In the genomic region with DNA sequence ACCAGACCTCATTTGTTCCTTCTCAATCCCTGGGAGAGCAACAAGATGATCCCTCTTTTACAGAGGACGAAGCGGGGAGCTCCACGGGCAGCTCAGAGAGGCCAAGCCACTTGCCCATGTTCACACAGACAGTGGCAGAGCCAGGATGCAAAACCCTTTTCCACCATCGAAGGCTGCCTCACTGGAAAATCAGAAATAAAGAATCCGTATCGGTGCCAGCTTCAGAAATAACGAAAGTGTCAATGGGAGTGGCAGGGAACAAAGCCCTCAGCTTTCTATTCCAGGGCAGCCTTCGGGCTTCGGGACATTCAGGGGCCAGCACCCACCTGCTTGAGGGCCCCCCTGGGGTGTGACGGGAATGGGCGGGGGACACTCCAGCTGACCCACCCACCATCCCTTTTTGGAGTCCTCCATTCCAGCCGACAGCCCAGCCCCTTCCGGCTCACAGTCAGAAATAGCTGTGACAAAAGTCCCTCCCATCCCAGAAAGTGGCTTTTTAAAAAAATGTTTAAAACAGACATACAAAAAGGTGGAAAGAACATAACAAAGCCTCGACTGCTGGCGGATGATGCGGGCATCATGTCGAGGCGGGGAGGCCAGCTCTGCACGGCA, we compare ENCODE assay signal across 9 cellular contexts. TPM values are rescaled to one million over a fixed set of nuclear protein-coding genes. Genes with fewer than 3 reads are reported as not detected.
DNase-seq lines count a peak whose midpoint lies in the region; ATAC-seq and TF ChIP-seq lines count a peak whose summit lies in the region.
"Had no signal": no experiment of that assay in that cellular context is flagged by ENCODE, and none has a peak within 500 bp of the region (broad histone marks: within the 10 kb centered on the region; RNA-seq: fewer than 3 reads in every experiment).

No MANE protein-coding gene starts in this region.

- DNase-seq in activated CD4-positive, alpha-beta T cell treated with anti-CD3 and anti-CD28 coated beads, Interleukin-2, amount 10 ng/mL, durations not matched to agents 24 days and 14 days, result peak; percentile 84
- no peak for DNase-seq in activated CD4-positive, alpha-beta T cell treated with anti-CD3 and anti-CD28 coated beads for 1 hour
- DNase-seq in astrocyte of the hippocampus (ENCODE audit: low read depth, low spot score) (peak; percentile 56), lower lobe of right lung (peak; percentile 74), transverse colon (no peak), NCI-H345 treated with DMSO at 0.1 percent for 48 hours (lab: John Stamatoyannopoulos, UW; ENCODE audit: unreplicated experiment) (no peak), NCI-H2196 treated with DMSO at 0.1 percent for 48 hours (lab: John Stamatoyannopoulos, UW; ENCODE audit: unreplicated experiment) (no peak), DMS79 treated with DMSO at 0.1 percent for 48 hours (lab: John Stamatoyannopoulos, UW) (no peak)

- peak; percentile 69 to 70 for ATAC-seq in lower lobe of right lung

- H3K4me1 Mint-ChIP-seq in activated CD4-positive, alpha-beta T cell treated with anti-CD3 and anti-CD28 coated beads, Interleukin-2, amount 10 ng/mL, durations not matched to agents 24 days and 14 days, result peaks cover 86% of the 10 kb centered on the region

- peak overlapping the region; percentile 78 for H3K4me3 Mint-ChIP-seq in activated CD4-positive, alpha-beta T cell treated with anti-CD3 and anti-CD28 coated beads, Interleukin-2, amount 10 ng/mL, durations not matched to agents 24 days and 14 days

- H3K27ac ChIP-seq in lower lobe of right lung (peak overlapping the region; percentile 91), transverse colon (peak overlapping the region; percentile 83 to 91 (median 86))
- H3K27ac ChIP-seq: C4-2B had no signal

- H3K9me3 ChIP-seq in lower lobe of right lung (no peaks in the 10 kb centered on the region), transverse colon (no peaks in the 10 kb centered on the region)

- H3K36me3 ChIP-seq in lower lobe of right lung (no peaks in the 10 kb centered on the region), transverse colon (no peaks in the 10 kb centered on the region)

- no peaks in the 10 kb centered on the region for H3K27me3 Mint-ChIP-seq in activated CD4-positive, alpha-beta T cell treated with anti-CD3 and anti-CD28 coated beads, Interleukin-2, amount 10 ng/mL, durations not matched to agents 24 days and 14 days

- H3K4me1 ChIP-seq in lower lobe of right lung (peaks cover 97% of the 10 kb centered on the region), transverse colon (peaks cover 34 to 85% (median 68%) of the 10 kb centered on the region in 4 donors)

- in situ Hi-C loops in transverse colon (cut with MboI; ENCODE audit: low pct_ligation_motif_present in 1 of 4, low pct_unique_long_range_greater_than_20kb in 1 of 4, low sequenced_read_pairs in 3 of 4), result no loop called here

- 40 to 74% methylated on average over 6 to 19 of the region's 19 CpGs for WGBS in transverse colon (ENCODE audit: low coverage in 1 of 2), 2 donors

- intact Hi-C loops in activated CD4-positive, alpha-beta T cell treated with anti-CD3 and anti-CD28 coated beads, Interleukin-2, amount 10 ng/mL, durations not matched to agents 24 days and 14 days (cut with micrococcal nuclease), result loop anchor here (5.0 kb wide), 1 partner anchor 257 kb away; no protein-coding TSS in a partner anchor
- intact Hi-C loops in lower lobe of right lung (cut with DNase I), result no loop called here
- intact Hi-C loops in transverse colon (cut with DNase I; ENCODE audit: low total_unique reads), result no loop called here

- no peak for TF ChIP-seq CTCF in lower lobe of right lung (IDR thresholded peaks at IDR 0.05)
- TF ChIP-seq CTCF in transverse colon (IDR thresholded peaks at IDR 0.05), result no peak

- H3K4me3 ChIP-seq in lower lobe of right lung (peak overlapping the region; percentile 52), transverse colon (peak overlapping the region in 3 of 4 donors; percentile 5 to 37 (median 25))

- H3K27me3 ChIP-seq in lower lobe of right lung (ENCODE audit: low read depth) (no peaks in the 10 kb centered on the region), transverse colon (no peaks in the 10 kb centered on the region)

- peak overlapping the region; percentile 98 for H3K27ac Mint-ChIP-seq in activated CD4-positive, alpha-beta T cell treated with anti-CD3 and anti-CD28 coated beads, Interleukin-2, amount 10 ng/mL, durations not matched to agents 24 days and 14 days

- no peaks in the 10 kb centered on the region for H3K9me3 Mint-ChIP-seq in activated CD4-positive, alpha-beta T cell treated with anti-CD3 and anti-CD28 coated beads, Interleukin-2, amount 10 ng/mL, durations not matched to agents 24 days and 14 days

- peaks cover 26% of the 10 kb centered on the region for H3K36me3 Mint-ChIP-seq in activated CD4-positive, alpha-beta T cell treated with anti-CD3 and anti-CD28 coated beads, Interleukin-2, amount 10 ng/mL, durations not matched to agents 24 days and 14 days (ENCODE audit: low read depth)

- no peak for TF ChIP-seq POLR2A in transverse colon (IDR thresholded peaks at IDR 0.05)

- no peak for TF ChIP-seq EP300 in transverse colon (IDR thresholded peaks at IDR 0.05; ENCODE audit: low read depth)

RNA-seq across cellular contexts. Expression of a gene that starts 6.0 kb away (rescaled TPM):
- 32.3 and 36.8 TPM in 2 replicates for total RNA-seq in activated CD4-positive, alpha-beta T cell treated with anti-CD3 and anti-CD28 coated beads, Interleukin-2, amount 10 ng/mL, durations not matched to agents 24 days and 14 days
- total RNA-seq in lower lobe of right lung (9.8 TPM), transverse colon (100 to 1,000 TPM in 1 of 4 donors, 10 to 100 TPM in 2, 1 to 10 TPM in 1; 5.0 to 145 (median 13.6) TPM)

RNA-seq across cellular contexts. Expression of a gene that starts 48.2 kb away (rescaled TPM):
- 2.8 and 5.2 TPM in 2 replicates for total RNA-seq in activated CD4-positive, alpha-beta T cell treated with anti-CD3 and anti-CD28 coated beads, Interleukin-2, amount 10 ng/mL, durations not matched to agents 24 days and 14 days
- 11.7 TPM for total RNA-seq in lower lobe of right lung
- total RNA-seq in transverse colon, result 1 to 10 TPM; 3.8 to 6.0 (median 4.8) TPM

Comparison
In these comparisons a context has a peak if more than half of its experiments do, and no peak if none do; other contexts are left out.
1. DNase-seq: peak in activated CD4-positive, alpha-beta T cell treated with anti-CD3 and anti-CD28 coated beads, Interleukin-2, amount 10 ng/mL, durations not matched to agents 24 days and 14 days (single experiment), astrocyte of the hippocampus (single experiment) and lower lobe of right lung (single experiment); none in activated CD4-positive, alpha-beta T cell treated with anti-CD3 and anti-CD28 coated beads for 1 hour (single experiment), transverse colon (single experiment), NCI-H345 treated with DMSO at 0.1 percent for 48 hours (single experiment), NCI-H2196 treated with DMSO at 0.1 percent for 48 hours (single experiment) and DMS79 treated with DMSO at 0.1 percent for 48 hours (single experiment).